In genomic region chr15:71282086-71282485, GRCh38 we compare ENCODE assay signal across 3 cellular contexts.
A peak's percentile ranks its signal among the peaks of the same experiment; 100 is the strongest.
TF ChIP-seq lines count a peak whose summit lies in the region.

No MANE protein-coding gene starts in this region.

TF ChIP-seq in A549, 52 proteins besides CTCF, POLR2A, EP300 and RAD21:
- TF ChIP-seq MAFK (IDR thresholded peaks at IDR 0.05; ENCODE audit: partially characterized antibody) (no peak), BCL3 (IDR thresholded peaks at IDR 0.05) (no peak), CBX8 (IDR thresholded peaks at IDR 0.05) (no peak), HOXA7 (CRISPR knock-in tag; IDR thresholded peaks at IDR 0.05) (no peak), FOSB (CRISPR knock-in tag; IDR thresholded peaks at IDR 0.05) (no peak), EHMT2 (IDR thresholded peaks at IDR 0.05; ENCODE audit: low read depth) (no peak), USF2 (IDR thresholded peaks at IDR 0.05) (no peak), ESRRA (IDR thresholded peaks at IDR 0.05; ENCODE audit: borderline replicate concordance, low read length) (no peak), KDM5A (IDR thresholded peaks at IDR 0.05) (no peak), POLR2AphosphoS2 (conservative IDR thresholded peaks at IDR 0.05; ENCODE audit: low read length) (no peak), NR3C1 (IDR thresholded peaks at IDR 0.05) (no peak), ELK1 (IDR thresholded peaks at IDR 0.05; ENCODE audit: low read depth, low read length) (no peak), HOXB13 (CRISPR knock-in tag; IDR thresholded peaks at IDR 0.05; ENCODE audit: low read depth) (no peak), MAZ (IDR thresholded peaks at IDR 0.05; ENCODE audit: borderline replicate concordance, low read depth, low read length) (no peak), CHD2 (IDR thresholded peaks at IDR 0.05; ENCODE audit: low read length, partially characterized antibody) (no peak), ATOH8 (CRISPR knock-in tag; IDR thresholded peaks at IDR 0.05; ENCODE audit: low read depth) (no peak)

TF ChIP-seq in IMR-90, 13 proteins besides CTCF, POLR2A, EP300 and RAD21:
- TF ChIP-seq MAZ (IDR thresholded peaks at IDR 0.05; ENCODE audit: borderline replicate concordance, low read depth, low read length) (no peak), CEBPB (IDR thresholded peaks at IDR 0.05; ENCODE audit: low read depth, low read length) (peak; percentile 66), ELK1 (IDR thresholded peaks at IDR 0.05; ENCODE audit: borderline replicate concordance, low read depth, low read length) (0 out of 2 replicates have a peak, but pooled peaks have one; percentile 51)

TF ChIP-seq in H1, 55 proteins besides CTCF, POLR2A, EP300 and RAD21:
- no peak for TF ChIP-seq CBX5 (IDR thresholded peaks at IDR 0.05; ENCODE audit: low read depth, low read length)
- TF ChIP-seq CEBPB (IDR thresholded peaks at IDR 0.05; ENCODE audit: low read depth, low read length): no peak
- no peak for TF ChIP-seq RBBP5 (IDR thresholded peaks at IDR 0.05; ENCODE audit: borderline replicate concordance, low read depth, low read length)
- no peak for TF ChIP-seq BACH1 (IDR thresholded peaks at IDR 0.05; ENCODE audit: low read length)
- TF ChIP-seq GTF2F1 (IDR thresholded peaks at IDR 0.05; ENCODE audit: borderline replicate concordance, low read depth, low read length): no peak
- TF ChIP-seq SRF (IDR thresholded peaks at IDR 0.05; ENCODE audit: low read depth, low read length): peak; percentile 82
- TF ChIP-seq SP1 (IDR thresholded peaks at IDR 0.05; ENCODE audit: low read depth, low read length): no peak
- TF ChIP-seq TEAD4 (IDR thresholded peaks at IDR 0.05; ENCODE audit: low read depth, low read length): 0 out of 2 replicates have a peak, but pooled peaks have one; percentile 30
- TF ChIP-seq SIN3A (conservative IDR thresholded peaks at IDR 0.05 in 1 of 2, IDR thresholded peaks at IDR 0.05 in 1 of 2; ENCODE audit: low read depth in 1 of 2, low read length in 2 of 2): no peak
- no peak for TF ChIP-seq ATF2 (IDR thresholded peaks at IDR 0.05; ENCODE audit: low read length)
- TF ChIP-seq JUND (IDR thresholded peaks at IDR 0.05; ENCODE audit: low read length): no peak
- TF ChIP-seq HDAC2 (IDR thresholded peaks at IDR 0.05; ENCODE audit: borderline replicate concordance in 1 of 2, low read depth in 2 of 2, low read length in 2 of 2): no peak
TF ChIP-seq in H1: peak in this region for 2.
